10 cellular contexts compared by ENCODE assay signal in genomic region chr4:83272900-83273299, GRCh38. TPM values are rescaled to one million over a fixed set of nuclear protein-coding genes. Genes with fewer than 3 reads are reported as not detected.
DNase-seq lines count a peak whose midpoint lies in the region; ATAC-seq and TF ChIP-seq lines count a peak whose summit lies in the region.
"Had no signal": no experiment of that assay in that cellular context is flagged by ENCODE, and none has a peak within 500 bp of the region (broad histone marks: within the 10 kb centered on the region; RNA-seq: fewer than 3 reads in every experiment).

No MANE protein-coding gene starts in this region.

- in situ Hi-C loops in G401 (cut with HindIII; ENCODE audit: low sequenced_read_pairs) = no loop called here

- TF ChIP-seq POLR2A in GM18505 (IDR thresholded peaks at IDR 0.05; ENCODE audit: borderline replicate concordance, extremely low read depth, insufficient read depth, insufficient read length) = no peak

- ATAC-seq in GM18505 (IDR thresholded peaks at IDR 0.05; ENCODE audit: unreplicated experiment) (peak; percentile 81), GM21381 (IDR thresholded peaks at IDR 0.05; ENCODE audit: unreplicated experiment) (peak; percentile 80), HG03103 (IDR thresholded peaks at IDR 0.05; ENCODE audit: low read depth, unreplicated experiment) (peak; percentile 74)

- DNase-seq in RPMI8226 (peak; percentile 10), NCI-H1417 (lab: John Stamatoyannopoulos, UW) (no peak), G401 (ENCODE audit: low spot score) (no peak), nucleus accumbens (lab: John Stamatoyannopoulos, UW) (no peak), NCI-H2227 treated with DMSO at 0.1 percent for 48 hours (lab: John Stamatoyannopoulos, UW) (no peak)
- DNase-seq: activated gamma-delta T cell, NCI-H2107 had no signal

RNA-seq across cellular contexts. Expression of gene COQ2, which starts 11.7 kb away (rescaled TPM):
- 43.3 and 46.1 TPM in 2 replicates for total RNA-seq in G401 (2014; rRNA removed; shearing (Covaris generic))
